Comparison of ENCODE assay signal across 21 cellular contexts in genomic region chr12:92993259-92993658, GRCh38.
"Had no signal": no experiment of that assay in that cellular context is flagged by ENCODE, and none has a peak within 500 bp of the region (broad histone marks: within the 10 kb centered on the region; RNA-seq: fewer than 3 reads in every experiment).

No MANE protein-coding gene starts in this region.

- H3K27ac ChIP-seq: esophagus squamous epithelium, left ventricle myocardium inferior, lower lobe of right lung, neural progenitor cell, ovary, right atrium auricular region, sigmoid colon, skin epidermis had no signal

- H3K27ac Mint-ChIP-seq: immature natural killer cell; memory B cell; mesothelial cell of epicardium; natural killer cell treated with Interleukin-12 subunit alpha and Interleukin-12 subunit beta and Interleukin-15 and Interleukin-18, amount 100 ng/mL, for 72 hours; neural progenitor cell had no signal

- H3K4me1 Mint-ChIP-seq: immature natural killer cell, neural progenitor cell had no signal

- H2AFZ ChIP-seq: neural progenitor cell had no signal

- H3K4me3 Mint-ChIP-seq: immature natural killer cell; memory B cell; mesothelial cell of epicardium; natural killer cell treated with Interleukin-12 subunit alpha and Interleukin-12 subunit beta and Interleukin-15 and Interleukin-18, amount 100 ng/mL, for 72 hours; neural progenitor cell had no signal

- DNase-seq: effector memory CD4-positive, alpha-beta T cell; esophagus squamous epithelium; foreskin fibroblast; immature natural killer cell; left cardiac atrium; left ventricle myocardium inferior; lower lobe of right lung; nucleus accumbens; ovary; sigmoid colon; stimulated activated CD4-positive, alpha-beta T cell treated with anti-CD3 and anti-CD28 coated beads, Interleukin-2, amount 100 ng/mL, for 24 hours; stimulated activated CD4-positive, alpha-beta T cell treated with anti-CD3 and anti-CD28 coated beads, Interleukin-4, amount 100 ng/mL, for 4 hours; stimulated activated naive CD4-positive, alpha-beta T cell treated with Interleukin-2 at 50 U/mL for 16 hours; trophoblast cell had no signal

- H3K9me3 ChIP-seq: esophagus squamous epithelium, lower lobe of right lung, ovary, sigmoid colon had no signal

- H3K4me3 ChIP-seq: esophagus squamous epithelium, left ventricle myocardium inferior, lower lobe of right lung, neural progenitor cell, ovary, right atrium auricular region, sigmoid colon, skin epidermis had no signal

- FAIRE-seq: keratinocyte had no signal

- H3K36me3 ChIP-seq: esophagus squamous epithelium, left ventricle myocardium inferior, lower lobe of right lung, ovary, right atrium auricular region, sigmoid colon had no signal

- H3K9ac ChIP-seq: neural progenitor cell had no signal

- H3K27me3 ChIP-seq: esophagus squamous epithelium, neural progenitor cell, ovary, right atrium auricular region, sigmoid colon had no signal

- H3K9me3 Mint-ChIP-seq: immature natural killer cell; memory B cell; natural killer cell treated with Interleukin-12 subunit alpha and Interleukin-12 subunit beta and Interleukin-15 and Interleukin-18, amount 100 ng/mL, for 72 hours had no signal

- H3K4me2 ChIP-seq: neural progenitor cell had no signal

- ATAC-seq: left cardiac atrium; lower lobe of right lung; natural killer cell treated with Interleukin-12 subunit alpha and Interleukin-12 subunit beta and Interleukin-15 and Interleukin-18, amount 100 ng/mL, for 72 hours had no signal

- H3K27me3 Mint-ChIP-seq: memory B cell had no signal

- H3K36me3 Mint-ChIP-seq: immature natural killer cell; natural killer cell treated with Interleukin-12 subunit alpha and Interleukin-12 subunit beta and Interleukin-15 and Interleukin-18, amount 100 ng/mL, for 72 hours; neural progenitor cell had no signal
